13 cellular contexts compared by ENCODE assay signal in genomic region chr9:98083059-98083458, GRCh38. TPM values are rescaled to one million over a fixed set of nuclear protein-coding genes. Genes with fewer than 3 reads are reported as not detected.
DNase-seq lines count a peak whose midpoint lies in the region; ATAC-seq, FAIRE-seq and TF ChIP-seq lines count a peak whose summit lies in the region.
"Had no signal": no experiment of that assay in that cellular context is flagged by ENCODE, and none has a peak within 500 bp of the region (broad histone marks: within the 10 kb centered on the region; RNA-seq: fewer than 3 reads in every experiment).

No MANE protein-coding gene starts in this region.

- H3K27ac Mint-ChIP-seq in T-cell, result peak overlapping the region; percentile 88 to 91
- H3K27ac Mint-ChIP-seq: mesothelial cell of epicardium had no signal

- H3K27me3 ChIP-seq in psoas muscle (ENCODE audit: insufficient read depth in 3 of 3, low read length in 2 of 3), result peaks cover 0 to 8% (median 3%) of the 10 kb centered on the region in 3 donors

- CTCF ChIA-PET in T-cell (lab: Charles Lee), result no interaction called here

- no peak overlapping the region for H3K4me3 Mint-ChIP-seq in T-cell
- H3K4me3 Mint-ChIP-seq: mesothelial cell of epicardium had no signal

- ATAC-seq in T-cell (replicated peaks in 1 of 4) (no peak), psoas muscle (peak in 3 of 4 donors; percentile 37 to 42 (median 39))
- ATAC-seq: A549 had no signal

- no peak for FAIRE-seq in D721Med (lab: Jason Lieb, UNC)
- FAIRE-seq: A549, GM18507 had no signal

- DNase-seq in SIG-M5 treated with dmso at 0.1 percent for 504 hours (lab: John Stamatoyannopoulos, UW; ENCODE audit: unreplicated experiment) (peak; percentile 9), SIG-M5 (lab: John Stamatoyannopoulos, UW) (no peak), T-cell (no peak), fibroblast of villous mesenchyme (ENCODE audit: low read depth) (peak; percentile 44), psoas muscle (no peak), D721Med (ENCODE audit: insufficient read length, low spot score) (no peak), NCI-H1092 treated with DMSO at 0.1 percent for 48 hours (lab: John Stamatoyannopoulos, UW) (no peak), C1 segment of cervical spinal cord (lab: John Stamatoyannopoulos, UW) (no peak)
- DNase-seq: NCI-H1436 treated with DMSO at 0.1 percent for 48 hours had no signal

- H3K4me1 ChIP-seq in psoas muscle, result no peaks in the 10 kb centered on the region

- H3K9me3 ChIP-seq in psoas muscle, result no peaks in the 10 kb centered on the region
- H3K9me3 ChIP-seq: A549 had no signal

- intact Hi-C loops in psoas muscle (cut with DNase I), result no loop called here

- no peak overlapping the region for H3K4me3 ChIP-seq in fibroblast of villous mesenchyme (ENCODE audit: low read depth, low read length)
- H3K4me3 ChIP-seq in psoas muscle, result no peak overlapping the region
- H3K4me3 ChIP-seq: A549, skin epidermis had no signal

- no peak for TF ChIP-seq CTCF in fibroblast of villous mesenchyme (IDR thresholded peaks at IDR 0.05; ENCODE audit: insufficient read depth, low read depth, low read length)
- TF ChIP-seq CTCF in psoas muscle (IDR thresholded peaks at IDR 0.05), result no peak
- TF ChIP-seq CTCF in D721Med (IDR thresholded peaks at IDR 0.05; ENCODE audit: insufficient read depth, missing control alignments), result no peak

- H3K27me3 Mint-ChIP-seq in T-cell, result no peaks in the 10 kb centered on the region

- WGBS in psoas muscle, 3 donors, result 78 to 94% (median 87%) methylated on average over 2 of the region's 2 CpGs

- peaks cover 4 to 68% of the 10 kb centered on the region in 2 donors for H3K36me3 ChIP-seq in psoas muscle (ENCODE audit: insufficient read depth in 1 of 2, low read depth in 1 of 2)

- POLR2A ChIA-PET in T-cell (lab: Charles Lee), result no interaction called here

- H3K9me3 Mint-ChIP-seq in T-cell, result no peaks in the 10 kb centered on the region
- H3K9me3 Mint-ChIP-seq: mesothelial cell of epicardium had no signal

- H3K27ac ChIP-seq in psoas muscle, result no peak overlapping the region

- H3K36me3 Mint-ChIP-seq in T-cell, result peaks cover 62% of the 10 kb centered on the region

- H3K4me1 Mint-ChIP-seq in T-cell, result peaks cover 40 to 56% (median 55%) of the 10 kb centered on the region in 3 donors

RNA-seq across cellular contexts. Expression of gene NANS, which starts 26.5 kb away (rescaled TPM):
- total RNA-seq in T-cell, result 10 to 100 TPM; 21.7 to 57.5 (median 27.6) TPM
- total RNA-seq in fibroblast of villous mesenchyme, result 89.9 and 94.1 TPM in 2 replicates
- total RNA-seq in psoas muscle, result 10 to 100 TPM; 21.1 to 53.8 (median 26.5) TPM
- 100 to 1,000 TPM in 1 of 3 donors, 10 to 100 TPM in 2; 33.2 to 168 (median 48.9) TPM for polyA plus RNA-seq in psoas muscle

RNA-seq across cellular contexts. Expression of gene TRIM14, which starts 36.0 kb away (rescaled TPM):
- total RNA-seq in T-cell (10 to 100 TPM; 75.7 to 98.9 (median 85.3) TPM), fibroblast of villous mesenchyme (9.3 and 13.4 TPM in 2 replicates), psoas muscle (1 to 10 TPM in 3 of 4 donors, under 1 TPM in 1; 0.79 to 2.5 (median 1.9) TPM)
- under 1 TPM; 0.13 to 0.70 (median 0.38) TPM for polyA plus RNA-seq in psoas muscle

Comparison
In these comparisons a context has a peak if more than half of its experiments do, and no peak if none do; other contexts are left out.
1. DNase-seq: peak in SIG-M5 treated with dmso at 0.1 percent for 504 hours (single experiment) and fibroblast of villous mesenchyme (single experiment); none in SIG-M5 (single experiment), T-cell (0 of 34), psoas muscle (0 of 2), D721Med (single experiment), NCI-H1092 treated with DMSO at 0.1 percent for 48 hours (single experiment) and C1 segment of cervical spinal cord (0 of 14).
2. ATAC-seq: peak in psoas muscle (3 of 4); none in T-cell (0 of 4).